In genomic region chr5:10775646-10776045, GRCh38 we compare ENCODE assay signal across 18 cellular contexts. TPM values are rescaled to one million over a fixed set of nuclear protein-coding genes. Genes with fewer than 3 reads are reported as not detected.
DNase-seq lines count a peak whose midpoint lies in the region; ATAC-seq and TF ChIP-seq lines count a peak whose summit lies in the region.
"Had no signal": no experiment of that assay in that cellular context is flagged by ENCODE, and none has a peak within 500 bp of the region (broad histone marks: within the 10 kb centered on the region; RNA-seq: fewer than 3 reads in every experiment).

No MANE protein-coding gene starts in this region.

- H3K4me1 ChIP-seq in left ventricle myocardium inferior (no peaks in the 10 kb centered on the region), neural progenitor cell (no peaks in the 10 kb centered on the region)
- H3K4me1 ChIP-seq: pancreas had no signal

- no peak overlapping the region for H3K4me2 ChIP-seq in neural progenitor cell

- peaks cover 5% of the 10 kb centered on the region for H3K9me3 ChIP-seq in left ventricle myocardium inferior (replicated peaks)
- no peaks in the 10 kb centered on the region for H3K9me3 ChIP-seq in neural progenitor cell (ENCODE audit: low read depth)
- H3K9me3 ChIP-seq: pancreas had no signal

- no peaks in the 10 kb centered on the region for H3K27me3 ChIP-seq in left ventricle myocardium inferior (ENCODE audit: low read depth)
- H3K27me3 ChIP-seq in brain microvascular endothelial cell (replicated peaks): no peaks in the 10 kb centered on the region
- no peaks in the 10 kb centered on the region for H3K27me3 ChIP-seq in neural progenitor cell
- H3K27me3 ChIP-seq: pancreas had no signal

- intact Hi-C loops in left ventricle myocardium inferior (cut with micrococcal nuclease): no loop called here
- intact Hi-C loops in Right ventricle myocardium superior (cut with DNase I): no loop called here

- no peaks in the 10 kb centered on the region for H3K36me3 ChIP-seq in left ventricle myocardium inferior
- no peaks in the 10 kb centered on the region for H3K36me3 ChIP-seq in brain microvascular endothelial cell (replicated peaks)
- no peaks in the 10 kb centered on the region for H3K36me3 ChIP-seq in neural progenitor cell
- H3K36me3 ChIP-seq: pancreas had no signal

- H3K9ac ChIP-seq in neural progenitor cell: no peak overlapping the region

- H3K27ac ChIP-seq in left ventricle myocardium inferior (replicated peaks) (no peak overlapping the region), brain microvascular endothelial cell (no peak overlapping the region), neural progenitor cell (no peak overlapping the region)
- H3K27ac ChIP-seq: pancreas had no signal

- H3K27ac Mint-ChIP-seq in neural progenitor cell: no peak overlapping the region
- no peak overlapping the region for H3K27ac Mint-ChIP-seq in activated CD8-positive, alpha-beta memory T cell treated with anti-CD3 and anti-CD28 coated beads, Interleukin-2, amount 10 ng/mL, durations not matched to agents 7 days and 5 days
- H3K27ac Mint-ChIP-seq: activated naive CD8-positive, alpha-beta T cell treated with anti-CD3 and anti-CD28 coated beads, Interleukin-2, amount 10 ng/mL, durations not matched to agents 7 days and 5 days; CD8-positive, alpha-beta T cell had no signal

- H4K20me1 ChIP-seq in neural progenitor cell (ENCODE audit: low read depth): no peaks in the 10 kb centered on the region

- CTCF ChIA-PET in activated CD8-positive, alpha-beta memory T cell treated with anti-CD3 and anti-CD28 coated beads, Interleukin-2, amount 10 ng/mL, durations not matched to agents 7 days and 5 days (lab: Charles Lee): interaction anchor here (1.2 kb wide), 1 partner anchor 9 kb away, joined by 3 read pairs; no protein-coding TSS in a partner anchor

- H2AFZ ChIP-seq in neural progenitor cell (replicated peaks): no peak overlapping the region

- H3K9me3 Mint-ChIP-seq in neural progenitor cell: peaks cover 8% of the 10 kb centered on the region
- no peaks in the 10 kb centered on the region for H3K9me3 Mint-ChIP-seq in activated CD8-positive, alpha-beta memory T cell treated with anti-CD3 and anti-CD28 coated beads, Interleukin-2, amount 10 ng/mL, durations not matched to agents 7 days and 5 days (ENCODE audit: low read depth)
- H3K9me3 Mint-ChIP-seq: activated naive CD8-positive, alpha-beta T cell treated with anti-CD3 and anti-CD28 coated beads, Interleukin-2, amount 10 ng/mL, durations not matched to agents 7 days and 5 days; CD8-positive, alpha-beta T cell had no signal

- no peaks in the 10 kb centered on the region for H3K36me3 Mint-ChIP-seq in neural progenitor cell
- no peaks in the 10 kb centered on the region for H3K36me3 Mint-ChIP-seq in activated CD8-positive, alpha-beta memory T cell treated with anti-CD3 and anti-CD28 coated beads, Interleukin-2, amount 10 ng/mL, durations not matched to agents 7 days and 5 days
- H3K36me3 Mint-ChIP-seq: activated naive CD8-positive, alpha-beta T cell treated with anti-CD3 and anti-CD28 coated beads, Interleukin-2, amount 10 ng/mL, durations not matched to agents 7 days and 5 days; CD8-positive, alpha-beta T cell had no signal

- H3K4me1 Mint-ChIP-seq in neural progenitor cell: no peaks in the 10 kb centered on the region
- no peaks in the 10 kb centered on the region for H3K4me1 Mint-ChIP-seq in activated CD8-positive, alpha-beta memory T cell treated with anti-CD3 and anti-CD28 coated beads, Interleukin-2, amount 10 ng/mL, durations not matched to agents 7 days and 5 days
- H3K4me1 Mint-ChIP-seq: activated naive CD8-positive, alpha-beta T cell treated with anti-CD3 and anti-CD28 coated beads, Interleukin-2, amount 10 ng/mL, durations not matched to agents 7 days and 5 days had no signal

- H3K4me3 Mint-ChIP-seq in neural progenitor cell: no peak overlapping the region
- no peak overlapping the region for H3K4me3 Mint-ChIP-seq in activated CD8-positive, alpha-beta memory T cell treated with anti-CD3 and anti-CD28 coated beads, Interleukin-2, amount 10 ng/mL, durations not matched to agents 7 days and 5 days
- H3K4me3 Mint-ChIP-seq: activated naive CD8-positive, alpha-beta T cell treated with anti-CD3 and anti-CD28 coated beads, Interleukin-2, amount 10 ng/mL, durations not matched to agents 7 days and 5 days; CD8-positive, alpha-beta T cell had no signal

- DNase-seq in left ventricle myocardium inferior (no peak), Right ventricle myocardium superior (no peak), brain microvascular endothelial cell (no peak), neural progenitor cell (ENCODE audit: low spot score) (no peak), HCEC 1CT (no peak)
- no peak for DNase-seq in activated CD8-positive, alpha-beta memory T cell treated with anti-CD3 and anti-CD28 coated beads, Interleukin-2, amount 10 ng/mL, durations not matched to agents 7 days and 5 days
- no peak for DNase-seq in activated CD4-positive, alpha-beta T cell treated with anti-CD3 and anti-CD28 coated beads, Interleukin-2, amount 50 U/mL, for 4 hours
- DNase-seq: activated CD4-positive, CD25-positive, alpha-beta regulatory T cell treated with anti-CD3 and anti-CD28 coated beads, Interleukin-2, amount 50 U/mL, for 72 hours; activated naive CD8-positive, alpha-beta T cell treated with anti-CD3 and anti-CD28 coated beads, Interleukin-2, amount 10 ng/mL, durations not matched to agents 7 days and 5 days; activated T-cell treated with anti-CD3 and anti-CD28 coated beads, Interleukin-2, amount 50 U/mL, for 1 hour; CD8-positive, alpha-beta T cell; glutamatergic neuron; IMR-90; NCI-H1417; pancreas; small intestine; stimulated activated naive CD8-positive, alpha-beta T cell treated with anti-CD3 and anti-CD28 coated beads, Interleukin-15, Interleukin-2, amounts not matched to agents 100 U/mL and 50 U/mL, for 24 hours had no signal

- H3K4me3 ChIP-seq in left ventricle myocardium inferior (no peak overlapping the region), brain microvascular endothelial cell (ENCODE audit: low read depth, low read length) (no peak overlapping the region), neural progenitor cell (no peak overlapping the region)
- H3K4me3 ChIP-seq: pancreas had no signal

- H3K27me3 Mint-ChIP-seq in neural progenitor cell (ENCODE audit: insufficient read depth, low read depth): peaks cover 2% of the 10 kb centered on the region
- peaks cover 19% of the 10 kb centered on the region for H3K27me3 Mint-ChIP-seq in activated CD8-positive, alpha-beta memory T cell treated with anti-CD3 and anti-CD28 coated beads, Interleukin-2, amount 10 ng/mL, durations not matched to agents 7 days and 5 days

- TF ChIP-seq CTCF in left ventricle myocardium inferior (IDR thresholded peaks at IDR 0.05; ENCODE audit: borderline replicate concordance) (peak; percentile 18), brain microvascular endothelial cell (IDR thresholded peaks at IDR 0.05; ENCODE audit: low read depth, low read length, missing control alignments) (peak; percentile 28), neural progenitor cell (IDR thresholded peaks at IDR 0.05) (peak; percentile 15)

- no peaks in the 10 kb centered on the region for H3K79me2 ChIP-seq in neural progenitor cell (ENCODE audit: low read depth)

- ATAC-seq in Right ventricle myocardium superior (ENCODE audit: poor library complexity): no peak
- ATAC-seq in HG03442 (IDR thresholded peaks at IDR 0.05; ENCODE audit: unreplicated experiment): peak; percentile 70
- no peak for ATAC-seq in activated CD8-positive, alpha-beta memory T cell treated with anti-CD3 and anti-CD28 coated beads, Interleukin-2, amount 10 ng/mL, durations not matched to agents 7 days and 5 days
- ATAC-seq: CD8-positive, alpha-beta T cell; stimulated activated naive CD8-positive, alpha-beta T cell treated with anti-CD3 and anti-CD28 coated beads, Interleukin-15, Interleukin-2, amounts not matched to agents 100 U/mL and 50 U/mL, for 24 hours had no signal

- in situ Hi-C loops in brain microvascular endothelial cell (cut with HindIII; ENCODE audit: low pct_ligation_motif_present, low sequenced_read_pairs): no loop called here

- H3F3A ChIP-seq in neural progenitor cell (ENCODE audit: low read depth): no peaks in the 10 kb centered on the region

RNA-seq across cellular contexts. Expression of gene DAP, which starts 14.6 kb away (rescaled TPM):
- total RNA-seq in left ventricle myocardium inferior (22.9 TPM), Right ventricle myocardium superior (13.6 TPM), neural progenitor cell (ENCODE audit: low replicate concordance) (12.2 and 21.8 TPM in 2 replicates)
- total RNA-seq in activated CD8-positive, alpha-beta memory T cell treated with anti-CD3 and anti-CD28 coated beads, Interleukin-2, amount 10 ng/mL, durations not matched to agents 7 days and 5 days: 10 to 100 TPM; 44.5 to 52.2 TPM
